ENCODE assay signal across 8 cellular contexts in the genomic region with DNA sequence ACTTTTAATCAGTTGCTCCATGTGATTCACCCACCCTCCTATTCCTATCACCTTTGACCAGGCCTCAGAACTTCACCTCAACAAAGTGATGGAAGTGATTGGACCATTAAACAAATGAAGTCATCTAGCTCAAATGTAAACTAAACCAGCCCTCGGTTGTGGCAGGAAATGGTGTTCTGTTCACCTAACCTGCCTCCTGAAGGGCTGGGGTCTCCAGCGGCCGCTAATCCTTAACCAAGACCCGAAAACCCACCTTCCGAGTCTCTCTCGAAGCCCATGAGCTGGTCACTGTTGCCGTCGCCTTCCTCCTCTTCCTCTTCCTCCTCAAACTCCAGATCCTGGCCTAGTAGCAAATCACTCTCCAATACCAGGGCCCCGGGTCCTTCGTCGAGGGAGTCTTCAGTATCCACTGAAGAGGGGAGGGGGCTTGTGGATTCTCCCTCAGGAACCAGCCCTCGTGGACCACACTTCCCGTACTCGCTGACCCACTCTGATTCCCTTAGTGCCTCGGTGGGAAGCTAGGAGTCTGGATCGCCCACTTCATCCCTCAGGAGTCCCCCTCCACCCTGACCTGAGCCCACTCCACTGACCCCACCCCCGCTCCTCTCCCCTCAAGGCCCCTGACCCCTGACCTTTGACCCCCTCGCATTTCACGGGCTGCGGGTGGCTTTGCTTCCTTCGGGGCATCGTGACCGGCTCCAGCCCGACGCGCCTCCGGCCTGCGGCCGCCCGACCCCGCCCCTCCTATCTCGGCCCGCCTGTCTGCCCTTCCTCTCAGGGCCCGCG. TPM values are rescaled to one million over a fixed set of nuclear protein-coding genes. Genes with fewer than 3 reads are reported as not detected.
DNase-seq lines count a peak whose midpoint lies in the region; ATAC-seq and TF ChIP-seq lines count a peak whose summit lies in the region.

No MANE protein-coding gene starts in this region.

- peak overlapping the region; percentile 89 for H3K4me3 Mint-ChIP-seq in activated CD4-positive, alpha-beta T cell treated with anti-CD3 and anti-CD28 coated beads for 36 hours

- CTCF ChIA-PET in activated CD4-positive, alpha-beta T cell treated with anti-CD3 and anti-CD28 coated beads for 36 hours (lab: Charles Lee), result interaction anchor here (0.6 to 2.1 kb wide), 8 partner anchors 8 to 76 kb away, joined by 3 to 18 read pairs (median 4); partner anchors contain the start of genes EIF2B4, NRBP1, PPM1G and SNX17

- H3K9me3 Mint-ChIP-seq in activated CD4-positive, alpha-beta T cell treated with anti-CD3 and anti-CD28 coated beads for 36 hours (ENCODE audit: low read depth), result no peaks in the 10 kb centered on the region

- H3K36me3 ChIP-seq in esophagus (ENCODE audit: control insufficient read depth in 2 of 2, insufficient read depth in 2 of 2, low read length in 1 of 2) (peaks cover 24 to 52% of the 10 kb centered on the region in 2 donors), muscle layer of duodenum (ENCODE audit: control insufficient read depth in 1 of 2, insufficient read depth in 2 of 2, low read length in 2 of 2) (peaks cover 55 to 74% of the 10 kb centered on the region in 2 donors), tibial artery (peaks cover 25 to 70% (median 54%) of the 10 kb centered on the region in 3 donors)

- peak overlapping the region; percentile 87 to 95 for H3K27ac ChIP-seq in esophagus (ENCODE audit: low read depth in 2 of 2, low read length in 1 of 2)
- H3K27ac ChIP-seq in muscle layer of duodenum (ENCODE audit: low read length), result peak overlapping the region; percentile 93
- H3K27ac ChIP-seq in tibial artery, result peak overlapping the region; percentile 83 to 89

- H3K4me1 Mint-ChIP-seq in activated CD4-positive, alpha-beta T cell treated with anti-CD3 and anti-CD28 coated beads for 36 hours, result peaks cover 29% of the 10 kb centered on the region

- WGBS in esophagus, 2 donors, result 0 to 1% methylated on average over 34 to 35 of the region's 35 CpGs

- intact Hi-C loops in activated CD4-positive, alpha-beta T cell treated with anti-CD3 and anti-CD28 coated beads for 36 hours (cut with DNase I, micrococcal nuclease), result loop anchor here (1.0 to 2.0 kb wide), 10 partner anchors 10 to 283 kb away; partner anchors contain the start of genes EIF2B4 (in 2 of the 2), PPM1G (in 2 of the 2), SLC4A1AP (in 2 of the 2) and SNX17 (in 2 of the 2)
- intact Hi-C loops in tibial artery (cut with DNase I; ENCODE audit: low total_unique reads), result loop anchor here (5.0 kb wide), 1 partner anchor 47 kb away; the partner anchor contains the start of gene NRBP1

- in situ Hi-C loops in GM13976 (cut with MboI; ENCODE audit: low sequenced_read_pairs, unreplicated experiment), result no loop called here

- H3K4me1 ChIP-seq in esophagus (ENCODE audit: control insufficient read depth in 2 of 2, insufficient read depth in 2 of 2, low read length in 1 of 2) (peaks cover 3 to 8% of the 10 kb centered on the region in 2 donors), muscle layer of duodenum (ENCODE audit: control insufficient read depth in 1 of 2, insufficient read depth in 2 of 2, low read length in 2 of 2) (peaks cover 6 to 20% of the 10 kb centered on the region in 2 donors), tibial artery (peaks cover 0 to 28% (median 18%) of the 10 kb centered on the region in 4 donors)

- H3K9me3 ChIP-seq in esophagus (ENCODE audit: control insufficient read depth in 2 of 2, insufficient read depth in 1 of 2, low read depth in 1 of 2, low read length in 1 of 2) (no peaks in the 10 kb centered on the region), muscle layer of duodenum (ENCODE audit: control insufficient read depth in 1 of 2, low read length in 2 of 2) (no peaks in the 10 kb centered on the region), tibial artery (no peaks in the 10 kb centered on the region)

- H3K36me3 Mint-ChIP-seq in activated CD4-positive, alpha-beta T cell treated with anti-CD3 and anti-CD28 coated beads for 36 hours (ENCODE audit: low read depth), result peaks cover 67% of the 10 kb centered on the region

- H3K27ac Mint-ChIP-seq in activated CD4-positive, alpha-beta T cell treated with anti-CD3 and anti-CD28 coated beads for 36 hours, result peak overlapping the region; percentile 93

- no peaks in the 10 kb centered on the region for H3K27me3 Mint-ChIP-seq in activated CD4-positive, alpha-beta T cell treated with anti-CD3 and anti-CD28 coated beads for 36 hours

- POLR2A ChIA-PET in activated CD4-positive, alpha-beta T cell treated with anti-CD3 and anti-CD28 coated beads for 36 hours (lab: Charles Lee), result interaction anchor here (1.0 kb wide), 1 partner anchor 49 kb away, joined by 3 read pairs; the partner anchor contains the start of gene NRBP1

- H3K4me3 ChIP-seq in esophagus (ENCODE audit: low read depth in 1 of 2, low read length in 2 of 2) (peak overlapping the region; percentile 67 to 85), muscle layer of duodenum (ENCODE audit: low read depth in 1 of 2, low read length in 2 of 2) (peak overlapping the region; percentile 67 to 75), tibial artery (peak overlapping the region; percentile 67 to 68)

- DNase-seq in C1 segment of cervical spinal cord (lab: John Stamatoyannopoulos, UW) (peak in 8 of 14 donors; percentile 65 to 92 (median 78)), LHCN-M2 (ENCODE audit: low read depth) (peak; percentile 55), tibial artery (peak; percentile 79 to 88), GM13976 (ENCODE audit: low spot score) (no peak)
- peak; percentile 74 for DNase-seq in activated CD4-positive, alpha-beta T cell treated with anti-CD3 and anti-CD28 coated beads for 36 hours

- peak; percentile 41 for ATAC-seq in GM19372 (IDR thresholded peaks at IDR 0.05; ENCODE audit: low read depth, unreplicated experiment)
- peak; percentile 40 for ATAC-seq in activated CD4-positive, alpha-beta T cell treated with anti-CD3 and anti-CD28 coated beads for 36 hours

- TF ChIP-seq CTCF in tibial artery (IDR thresholded peaks at IDR 0.05) (no peak), GM13976 (IDR thresholded peaks at IDR 0.05; ENCODE audit: borderline replicate concordance, control extremely low read depth, extremely low read depth, insufficient read depth, missing control alignments) (no peak)

- H3K27me3 ChIP-seq in esophagus (ENCODE audit: control insufficient read depth in 1 of 2, insufficient read depth in 2 of 2, low read length in 2 of 2) (no peaks in the 10 kb centered on the region), muscle layer of duodenum (ENCODE audit: low read depth, low read length) (no peaks in the 10 kb centered on the region), tibial artery (no peaks in the 10 kb centered on the region)

RNA-seq across cellular contexts. Expression of gene ZNF513, which starts 0.5 kb away (rescaled TPM):
- 12.7 and 16.5 TPM in 2 replicates for total RNA-seq in LHCN-M2 (2014; rRNA removed)
- polyA plus RNA-seq in LHCN-M2 (2012), result 13.8 TPM
- 10 to 100 TPM in 1 of 2 experiments, 1 to 10 TPM in 1; 7.7 to 10.5 TPM for total RNA-seq in activated CD4-positive, alpha-beta T cell treated with anti-CD3 and anti-CD28 coated beads for 36 hours
- 10 to 100 TPM; 20.0 to 34.5 TPM for polyA plus RNA-seq in esophagus

RNA-seq across cellular contexts. Expression of gene SNX17, which starts 9.6 kb away (rescaled TPM):
- 176 and 181 TPM in 2 replicates for total RNA-seq in LHCN-M2 (2014; rRNA removed)
- 157 TPM for polyA plus RNA-seq in LHCN-M2 (2012)
- total RNA-seq in activated CD4-positive, alpha-beta T cell treated with anti-CD3 and anti-CD28 coated beads for 36 hours, result 10 to 100 TPM; 63.9 to 82.1 TPM
- 10 to 100 TPM; 36.9 to 61.7 TPM for polyA plus RNA-seq in esophagus

RNA-seq across cellular contexts. Expression of gene EIF2B4, which starts 9.9 kb away (rescaled TPM):
- 33.4 and 40.1 TPM in 2 replicates for total RNA-seq in LHCN-M2 (2014; rRNA removed)
- polyA plus RNA-seq in LHCN-M2 (2012), result 54.8 TPM
- total RNA-seq in activated CD4-positive, alpha-beta T cell treated with anti-CD3 and anti-CD28 coated beads for 36 hours, result 10 to 100 TPM; 31.0 to 39.2 TPM
- polyA plus RNA-seq in esophagus, result 10 to 100 TPM; 44.1 to 55.5 TPM

RNA-seq across cellular contexts. Expression of gene GTF3C2, which starts 23.5 kb away (rescaled TPM):
- total RNA-seq in LHCN-M2 (2014; rRNA removed), result 42.3 and 43.5 TPM in 2 replicates
- 30.0 TPM for polyA plus RNA-seq in LHCN-M2 (2012)
- 10 to 100 TPM; 60.3 to 70.2 TPM for total RNA-seq in activated CD4-positive, alpha-beta T cell treated with anti-CD3 and anti-CD28 coated beads for 36 hours
- polyA plus RNA-seq in esophagus, result 10 to 100 TPM; 41.5 to 43.8 TPM

RNA-seq across cellular contexts. Expression of gene PPM1G, which starts 29.4 kb away (rescaled TPM):
- 117 and 120 TPM in 2 replicates for total RNA-seq in LHCN-M2 (2014; rRNA removed)
- polyA plus RNA-seq in LHCN-M2 (2012), result 99.9 TPM
- total RNA-seq in activated CD4-positive, alpha-beta T cell treated with anti-CD3 and anti-CD28 coated beads for 36 hours, result 100 to 1,000 TPM; 115 to 121 TPM
- 10 to 100 TPM; 40.3 to 65.0 TPM for polyA plus RNA-seq in esophagus
